In the genomic region with DNA sequence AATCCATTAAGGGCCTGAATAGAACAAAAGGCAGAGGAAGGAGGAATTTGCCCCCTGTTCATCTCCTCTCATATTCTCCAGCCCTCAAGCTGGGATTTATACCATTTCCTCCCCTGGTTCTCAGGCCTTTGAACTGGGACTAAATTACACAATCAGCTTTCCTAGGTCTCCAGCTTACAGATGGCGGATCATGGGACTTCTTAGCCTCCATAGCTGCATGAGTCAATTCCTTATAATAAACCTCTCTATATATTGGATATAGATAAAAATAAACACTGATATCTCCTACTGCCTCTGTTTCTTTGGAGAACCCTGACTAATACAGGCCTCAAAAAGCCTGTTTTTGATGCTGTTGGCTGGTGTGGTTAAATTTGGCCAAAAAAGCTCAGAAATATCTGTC, we compare ENCODE assay signal across 27 cellular contexts.
"Had no signal": no experiment of that assay in that cellular context is flagged by ENCODE, and none has a peak within 500 bp of the region (broad histone marks: within the 10 kb centered on the region; RNA-seq: fewer than 3 reads in every experiment).

No MANE protein-coding gene starts in this region.

- H3K27ac ChIP-seq: stomach, suprapubic skin, testis, thoracic aorta, thyroid gland, tibial artery, tibial nerve, transverse colon, upper lobe of left lung, upper lobe of right lung, uterus, vagina had no signal

- H3K4me3 Mint-ChIP-seq: stimulated activated effector memory CD8-positive, alpha-beta T cell treated with anti-CD3 and anti-CD28 coated beads, Interleukin-12 subunit alpha, Interleukin-12 subunit beta, amount 100 ng/mL, for 72 hours; stimulated activated memory B cell treated with anti-CD40 and anti-IgM and Interleukin-4, amounts not matched to agents 10 μg/mL and 1 μg/mL and 100 μg/mL, for 72 hours; stimulated activated naive CD8-positive, alpha-beta T cell treated with anti-CD3 and anti-CD28 coated beads, Interleukin-15, amount 100 ng/mL, for 72 hours; stimulated activated naive CD8-positive, alpha-beta T cell treated with anti-CD3 and anti-CD28 coated beads, Interleukin-15, Interleukin-2, amounts not matched to agents 100 ng/mL and 50 ng/mL, for 24 hours; type B pancreatic cell had no signal

- H3K4me1 ChIP-seq: stomach, suprapubic skin, testis, thyroid gland, tibial artery, tibial nerve, transverse colon, upper lobe of left lung, upper lobe of right lung, uterus, vagina had no signal

- H3K27me3 ChIP-seq: stomach, suprapubic skin, testis, thyroid gland, tibial artery, tibial nerve, transverse colon, upper lobe of left lung, upper lobe of right lung, uterus, vagina had no signal

- H3K27me3 Mint-ChIP-seq: stimulated activated naive CD8-positive, alpha-beta T cell treated with anti-CD3 and anti-CD28 coated beads, Interleukin-15, Interleukin-2, amounts not matched to agents 100 ng/mL and 50 ng/mL, for 24 hours had no signal

- H3K4me1 Mint-ChIP-seq: stimulated activated effector memory CD8-positive, alpha-beta T cell treated with anti-CD3 and anti-CD28 coated beads, Interleukin-12 subunit alpha, Interleukin-12 subunit beta, amount 100 ng/mL, for 72 hours; stimulated activated memory B cell treated with anti-CD40 and anti-IgM and Interleukin-4, amounts not matched to agents 10 μg/mL and 1 μg/mL and 100 μg/mL, for 72 hours; stimulated activated naive CD8-positive, alpha-beta T cell treated with anti-CD3 and anti-CD28 coated beads, Interleukin-15, amount 100 ng/mL, for 72 hours had no signal

- H3K36me3 Mint-ChIP-seq: stimulated activated effector memory CD8-positive, alpha-beta T cell treated with anti-CD3 and anti-CD28 coated beads, Interleukin-12 subunit alpha, Interleukin-12 subunit beta, amount 100 ng/mL, for 72 hours; stimulated activated memory B cell treated with anti-CD40 and anti-IgM and Interleukin-4, amounts not matched to agents 10 μg/mL and 1 μg/mL and 100 μg/mL, for 72 hours; type B pancreatic cell had no signal

- H3K4me3 ChIP-seq: stomach, suprapubic skin, testis, thoracic aorta, thyroid gland, tibial artery, tibial nerve, transverse colon, upper lobe of left lung, upper lobe of right lung, uterus, vagina had no signal

- H3K36me3 ChIP-seq: stomach, suprapubic skin, thoracic aorta, thyroid gland, tibial artery, tibial nerve, transverse colon, upper lobe of left lung, upper lobe of right lung, uterus, vagina had no signal

- H3K9me3 Mint-ChIP-seq: stimulated activated memory B cell treated with anti-CD40 and anti-IgM and Interleukin-4, amounts not matched to agents 10 μg/mL and 1 μg/mL and 100 μg/mL, for 72 hours; stimulated activated naive CD8-positive, alpha-beta T cell treated with anti-CD3 and anti-CD28 coated beads, Interleukin-15, Interleukin-2, amounts not matched to agents 100 ng/mL and 50 ng/mL, for 24 hours had no signal

- H3K27ac Mint-ChIP-seq: stimulated activated effector memory CD8-positive, alpha-beta T cell treated with anti-CD3 and anti-CD28 coated beads, Interleukin-12 subunit alpha, Interleukin-12 subunit beta, amount 100 ng/mL, for 72 hours; stimulated activated memory B cell treated with anti-CD40 and anti-IgM and Interleukin-4, amounts not matched to agents 10 μg/mL and 1 μg/mL and 100 μg/mL, for 72 hours; stimulated activated naive CD8-positive, alpha-beta T cell treated with anti-CD3 and anti-CD28 coated beads, Interleukin-15, amount 100 ng/mL, for 72 hours; stimulated activated naive CD8-positive, alpha-beta T cell treated with anti-CD3 and anti-CD28 coated beads, Interleukin-15, Interleukin-2, amounts not matched to agents 100 ng/mL and 50 ng/mL, for 24 hours; type B pancreatic cell had no signal

- ATAC-seq: stimulated activated effector memory CD8-positive, alpha-beta T cell treated with anti-CD3 and anti-CD28 coated beads, Interleukin-12 subunit alpha, Interleukin-12 subunit beta, amount 100 ng/mL, for 72 hours; stimulated activated memory B cell treated with anti-CD40 and anti-IgM and Interleukin-4, amounts not matched to agents 10 μg/mL and 1 μg/mL and 100 μg/mL, for 72 hours; stimulated activated naive CD8-positive, alpha-beta T cell treated with anti-CD3 and anti-CD28 coated beads, Interleukin-15, amount 100 ng/mL, for 72 hours; stimulated activated naive CD8-positive, alpha-beta T cell treated with anti-CD3 and anti-CD28 coated beads, Interleukin-15, Interleukin-2, amounts not matched to agents 100 U/mL and 50 U/mL, for 24 hours; upper lobe of right lung had no signal

- DNase-seq: stimulated activated CD4-positive, alpha-beta T cell treated with anti-CD3 and anti-CD28 coated beads, Interleukin-2, amount 100 ng/mL, for 48 hours; stimulated activated CD4-positive, alpha-beta T cell treated with anti-CD3 and anti-CD28 coated beads, Interleukin-4, amount 100 ng/mL, for 1 hour; stimulated activated CD4-positive, alpha-beta T cell treated with anti-CD3 and anti-CD28 coated beads, Interleukin-4, amount 100 ng/mL, for 24 hours; stimulated activated CD4-positive, alpha-beta T cell treated with anti-CD3 and anti-CD28 coated beads, Interleukin-4, amount 100 ng/mL, for 4 hours; stimulated activated CD8-positive, alpha-beta memory T cell treated with anti-CD3 and anti-CD28 coated beads, Interleukin-4, amount 100 ng/mL, for 48 hours; stimulated activated naive CD4-positive, alpha-beta T cell; stimulated activated naive CD4-positive, alpha-beta T cell treated with Interleukin-2 at 50 U/mL for 16 hours; stimulated activated naive CD8-positive, alpha-beta T cell treated with anti-CD3 and anti-CD28 coated beads, Interleukin-15, amount 100 ng/mL, for 72 hours; stimulated activated naive CD8-positive, alpha-beta T cell treated with anti-CD3 and anti-CD28 coated beads, Interleukin-15, Interleukin-2, amounts not matched to agents 100 U/mL and 50 U/mL, for 24 hours; stomach; substantia nigra; testis; thyroid gland; tibial artery; transverse colon; trophoblast cell; upper lobe of left lung; upper lobe of right lung; uterus had no signal

- H3K9me3 ChIP-seq: suprapubic skin, testis, thoracic aorta, thyroid gland, tibial artery, tibial nerve, transverse colon, upper lobe of left lung, upper lobe of right lung, uterus, vagina had no signal
